1 cellular context compared by ENCODE assay signal in genomic region chr1:55262822-55263221, GRCh38.
TF ChIP-seq lines count a peak whose summit lies in the region.

No MANE protein-coding gene starts in this region.

TF ChIP-seq in IMR-90, 13 proteins besides CTCF, POLR2A, EP300 and RAD21:
- TF ChIP-seq RFX5 (IDR thresholded peaks at IDR 0.05; ENCODE audit: low read depth, low read length): no peak
- TF ChIP-seq, protein P1, sequence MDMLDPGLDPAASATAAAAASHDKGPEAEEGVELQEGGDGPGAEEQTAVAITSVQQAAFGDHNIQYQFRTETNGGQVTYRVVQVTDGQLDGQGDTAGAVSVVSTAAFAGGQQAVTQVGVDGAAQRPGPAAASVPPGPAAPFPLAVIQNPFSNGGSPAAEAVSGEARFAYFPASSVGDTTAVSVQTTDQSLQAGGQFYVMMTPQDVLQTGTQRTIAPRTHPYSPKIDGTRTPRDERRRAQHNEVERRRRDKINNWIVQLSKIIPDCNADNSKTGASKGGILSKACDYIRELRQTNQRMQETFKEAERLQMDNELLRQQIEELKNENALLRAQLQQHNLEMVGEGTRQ (IDR thresholded peaks at IDR 0.05; ENCODE audit: low read depth, low read length): no peak
- no peak for TF ChIP-seq BHLHE40 (IDR thresholded peaks at IDR 0.05; ENCODE audit: low read depth, low read length)
- no peak for TF ChIP-seq ELK1 (IDR thresholded peaks at IDR 0.05; ENCODE audit: borderline replicate concordance, low read depth, low read length)
- no peak for TF ChIP-seq CHD1 (IDR thresholded peaks at IDR 0.05; ENCODE audit: low read depth, low read length)
- TF ChIP-seq MAZ (IDR thresholded peaks at IDR 0.05; ENCODE audit: borderline replicate concordance, low read depth, low read length): no peak
- TF ChIP-seq NFE2L2 (IDR thresholded peaks at IDR 0.05; ENCODE audit: low read depth, low read length): no peak
- no peak for TF ChIP-seq SMC3 (IDR thresholded peaks at IDR 0.05; ENCODE audit: low read depth, low read length)
- no peak for TF ChIP-seq CEBPB (IDR thresholded peaks at IDR 0.05; ENCODE audit: low read depth, low read length)
- no peak for TF ChIP-seq MXI1 (IDR thresholded peaks at IDR 0.05; ENCODE audit: borderline replicate concordance, low read depth, low read length)
- no peak for TF ChIP-seq FOS (IDR thresholded peaks at IDR 0.05; ENCODE audit: low read depth, low read length)
- TF ChIP-seq MAFK (IDR thresholded peaks at IDR 0.05; ENCODE audit: low read depth, low read length): no peak
- TF ChIP-seq RCOR1 (IDR thresholded peaks at IDR 0.05; ENCODE audit: insufficient replicate concordance, low read length): no peak
